In genomic region chr22:42261266-42261665, GRCh38 we compare ENCODE assay signal across 27 cellular contexts. TPM values are rescaled to one million over a fixed set of nuclear protein-coding genes. Genes with fewer than 3 reads are reported as not detected.
DNase-seq lines count a peak whose midpoint lies in the region; ATAC-seq and TF ChIP-seq lines count a peak whose summit lies in the region.
"Had no signal": no experiment of that assay in that cellular context is flagged by ENCODE, and none has a peak within 500 bp of the region (broad histone marks: within the 10 kb centered on the region; RNA-seq: fewer than 3 reads in every experiment).

No MANE protein-coding gene starts in this region.

- peaks cover 0 to 5% of the 10 kb centered on the region in 2 donors for H3K36me3 Mint-ChIP-seq in activated T-cell treated with anti-CD3 and anti-CD28 coated beads, Interleukin-2, amount 50 U/mL, for 72 hours (ENCODE audit: insufficient read depth in 2 of 2)
- peaks cover 5% of the 10 kb centered on the region for H3K36me3 Mint-ChIP-seq in activated T-cell treated with anti-CD3 and anti-CD28 coated beads, Interleukin-2, amount 50 U/mL, for 4 hours (ENCODE audit: insufficient read depth)
- H3K36me3 Mint-ChIP-seq in T-cell = no peaks in the 10 kb centered on the region
- H3K36me3 Mint-ChIP-seq in natural killer cell treated with Interleukin-12 subunit alpha and Interleukin-12 subunit beta and Interleukin-15 and Interleukin-18, amount 100 ng/mL, for 72 hours = no peaks in the 10 kb centered on the region
- H3K36me3 Mint-ChIP-seq: activated naive CD8-positive, alpha-beta T cell had no signal

- H3K27ac Mint-ChIP-seq in activated T-cell treated with anti-CD3 and anti-CD28 coated beads, Interleukin-2, amount 50 U/mL, for 72 hours = peak overlapping the region; percentile 41
- peak overlapping the region; percentile 5 to 27 for H3K27ac Mint-ChIP-seq in T-cell
- no peak overlapping the region for H3K27ac Mint-ChIP-seq in natural killer cell treated with Interleukin-12 subunit alpha and Interleukin-12 subunit beta and Interleukin-15 and Interleukin-18, amount 100 ng/mL, for 72 hours
- H3K27ac Mint-ChIP-seq: activated B cell treated with CpG ODN at 0.5 μM for 24 hours; activated naive CD8-positive, alpha-beta T cell; activated T-helper 2 cell treated with anti-CD3 and anti-CD28 coated beads, Interferon-gamma antibody, Interleukin-2, Interleukin-4, amounts not matched to agents 10 μg/mL and 5 μg/mL and 100 μg/mL, durations not matched to agents 14 hours and 24 hours and 36 hours had no signal

- no peak for TF ChIP-seq CTCF in fibroblast of mammary gland (conservative IDR thresholded peaks at IDR 0.05; ENCODE audit: control insufficient read depth, insufficient read depth, low read depth, low read length)

- no peaks in the 10 kb centered on the region for H3K27me3 Mint-ChIP-seq in activated T-cell treated with anti-CD3 and anti-CD28 coated beads, Interleukin-2, amount 50 U/mL, for 72 hours (ENCODE audit: low read depth)
- no peaks in the 10 kb centered on the region for H3K27me3 Mint-ChIP-seq in activated T-cell treated with anti-CD3 and anti-CD28 coated beads, Interleukin-2, amount 50 U/mL, for 4 hours (ENCODE audit: low read depth)
- H3K27me3 Mint-ChIP-seq in T-cell = no peaks in the 10 kb centered on the region
- no peaks in the 10 kb centered on the region for H3K27me3 Mint-ChIP-seq in natural killer cell treated with Interleukin-12 subunit alpha and Interleukin-12 subunit beta and Interleukin-15 and Interleukin-18, amount 100 ng/mL, for 72 hours
- H3K27me3 Mint-ChIP-seq: activated B cell treated with CpG ODN at 0.5 μM for 24 hours; activated naive CD8-positive, alpha-beta T cell had no signal

- no peak for ATAC-seq in activated T-cell treated with anti-CD3 and anti-CD28 coated beads, Interleukin-2, amount 50 U/mL, for 72 hours (replicated peaks in 1 of 2)
- ATAC-seq in activated T-cell treated with anti-CD3 and anti-CD28 coated beads, Interleukin-2, amount 50 U/mL, for 4 hours = no peak
- ATAC-seq in T-cell (replicated peaks in 1 of 4) = no peak
- no peak for ATAC-seq in natural killer cell treated with Interleukin-12 subunit alpha and Interleukin-12 subunit beta and Interleukin-15 and Interleukin-18, amount 100 ng/mL, for 72 hours
- ATAC-seq: HCT116, lower lobe of right lung had no signal

- H3K4me3 ChIP-seq in fibroblast of mammary gland (ENCODE audit: control insufficient read depth, low read depth, low read length) = no peak overlapping the region
- H3K4me3 ChIP-seq: lower lobe of right lung, PC-9, prostate gland, skin epidermis, transverse colon had no signal

- no peak overlapping the region for H3K4me3 Mint-ChIP-seq in activated T-cell treated with anti-CD3 and anti-CD28 coated beads, Interleukin-2, amount 50 U/mL, for 72 hours
- no peak overlapping the region for H3K4me3 Mint-ChIP-seq in activated T-cell treated with anti-CD3 and anti-CD28 coated beads, Interleukin-2, amount 50 U/mL, for 4 hours
- H3K4me3 Mint-ChIP-seq in T-cell = no peak overlapping the region
- no peak overlapping the region for H3K4me3 Mint-ChIP-seq in natural killer cell treated with Interleukin-12 subunit alpha and Interleukin-12 subunit beta and Interleukin-15 and Interleukin-18, amount 100 ng/mL, for 72 hours
- H3K4me3 Mint-ChIP-seq: activated B cell treated with CpG ODN at 0.5 μM for 24 hours; activated naive CD8-positive, alpha-beta T cell had no signal

- peaks cover 88% of the 10 kb centered on the region for H3K4me1 Mint-ChIP-seq in activated T-cell treated with anti-CD3 and anti-CD28 coated beads, Interleukin-2, amount 50 U/mL, for 72 hours (ENCODE audit: low read depth)
- H3K4me1 Mint-ChIP-seq in activated T-cell treated with anti-CD3 and anti-CD28 coated beads, Interleukin-2, amount 50 U/mL, for 4 hours (ENCODE audit: low read depth) = peaks cover 91% of the 10 kb centered on the region
- H3K4me1 Mint-ChIP-seq in T-cell = peaks cover 96 to 99% (median 96%) of the 10 kb centered on the region in 3 donors
- H3K4me1 Mint-ChIP-seq in natural killer cell treated with Interleukin-12 subunit alpha and Interleukin-12 subunit beta and Interleukin-15 and Interleukin-18, amount 100 ng/mL, for 72 hours (ENCODE audit: low read depth in 2 of 2) = peaks cover 76 to 78% of the 10 kb centered on the region in 2 donors

- DNase-seq in activated T-cell treated with anti-CD3 and anti-CD28 coated beads, Interleukin-2, amount 50 U/mL, for 72 hours = no peak
- no peak for DNase-seq in activated T-cell treated with anti-CD3 and anti-CD28 coated beads, Interleukin-2, amount 50 U/mL, for 4 hours
- DNase-seq in T-cell = no peak
- DNase-seq in fibroblast of mammary gland (ENCODE audit: low read depth) = peak; percentile 64
- no peak for DNase-seq in G401 (ENCODE audit: low spot score)
- no peak for DNase-seq in iPS-NIHi7 (ENCODE audit: extremely low spot score)
- no peak for DNase-seq in medulla oblongata (ENCODE audit: extremely low spot score)
- no peak for DNase-seq in natural killer cell treated with Interleukin-12 subunit alpha and Interleukin-12 subunit beta and Interleukin-15 and Interleukin-18, amount 100 ng/mL, for 72 hours (ENCODE audit: low spot score)
- DNase-seq: activated B cell treated with CpG ODN at 0.5 μM for 24 hours; activated CD8-positive, alpha-beta memory T cell treated with anti-CD3 and anti-CD28 coated beads, Interleukin-2, amount 50 U/mL, for 4 hours; Caco-2; cerebellar nuclear complex; KG1; kidney; lower lobe of right lung; NCI-H1436; NCI-H2107; PC-9; SHP77; stimulated activated CD4-positive, alpha-beta T cell treated with anti-CD3 and anti-CD28 coated beads, Interleukin-1b, Interleukin-23, amount 100 ng/mL, for 48 hours; T1000; transverse colon had no signal

- CTCF ChIA-PET in T-cell (lab: Charles Lee) = no interaction called here

- POLR2A ChIA-PET in T-cell (lab: Charles Lee) = no interaction called here

- in situ Hi-C loops in G401 (cut with HindIII; ENCODE audit: low sequenced_read_pairs) = no loop called here

- no peaks in the 10 kb centered on the region for H3K9me3 Mint-ChIP-seq in activated T-cell treated with anti-CD3 and anti-CD28 coated beads, Interleukin-2, amount 50 U/mL, for 72 hours
- H3K9me3 Mint-ChIP-seq in activated T-cell treated with anti-CD3 and anti-CD28 coated beads, Interleukin-2, amount 50 U/mL, for 4 hours = no peaks in the 10 kb centered on the region
- H3K9me3 Mint-ChIP-seq in T-cell = no peaks in the 10 kb centered on the region
- H3K9me3 Mint-ChIP-seq in natural killer cell treated with Interleukin-12 subunit alpha and Interleukin-12 subunit beta and Interleukin-15 and Interleukin-18, amount 100 ng/mL, for 72 hours = no peaks in the 10 kb centered on the region
- H3K9me3 Mint-ChIP-seq: activated B cell treated with CpG ODN at 0.5 μM for 24 hours; activated T-helper 2 cell treated with anti-CD3 and anti-CD28 coated beads, Interferon-gamma antibody, Interleukin-2, Interleukin-4, amounts not matched to agents 10 μg/mL and 5 μg/mL and 100 μg/mL, durations not matched to agents 14 hours and 24 hours and 36 hours had no signal

RNA-seq across cellular contexts. Expression of gene TCF20, which starts 9.2 kb away (rescaled TPM):
- total RNA-seq in activated T-cell treated with anti-CD3 and anti-CD28 coated beads, Interleukin-2, amount 50 U/mL, for 72 hours = 10 to 100 TPM; 64.0 to 82.8 TPM
- total RNA-seq in activated T-cell treated with anti-CD3 and anti-CD28 coated beads, Interleukin-2, amount 50 U/mL, for 4 hours = 10 to 100 TPM; 68.1 to 74.4 (median 69.9) TPM
- 10 to 100 TPM; 84.2 to 98.8 (median 88.5) TPM for total RNA-seq in T-cell
- total RNA-seq in G401 (2014; rRNA removed; shearing (Covaris generic)) = 18.4 and 25.5 TPM in 2 replicates
- total RNA-seq in natural killer cell treated with Interleukin-12 subunit alpha and Interleukin-12 subunit beta and Interleukin-15 and Interleukin-18, amount 100 ng/mL, for 72 hours = 10 to 100 TPM; 54.8 to 69.0 TPM

Comparison
In these comparisons a context has a peak if more than half of its experiments do, and no peak if none do; other contexts are left out.
1. H3K27ac Mint-ChIP-seq: peak in activated T-cell treated with anti-CD3 and anti-CD28 coated beads, Interleukin-2, amount 50 U/mL, for 72 hours (single experiment) and T-cell (2 of 2); none in natural killer cell treated with Interleukin-12 subunit alpha and Interleukin-12 subunit beta and Interleukin-15 and Interleukin-18, amount 100 ng/mL, for 72 hours (0 of 2).